ENCODE assay signal across 10 cellular contexts in the genomic region with DNA sequence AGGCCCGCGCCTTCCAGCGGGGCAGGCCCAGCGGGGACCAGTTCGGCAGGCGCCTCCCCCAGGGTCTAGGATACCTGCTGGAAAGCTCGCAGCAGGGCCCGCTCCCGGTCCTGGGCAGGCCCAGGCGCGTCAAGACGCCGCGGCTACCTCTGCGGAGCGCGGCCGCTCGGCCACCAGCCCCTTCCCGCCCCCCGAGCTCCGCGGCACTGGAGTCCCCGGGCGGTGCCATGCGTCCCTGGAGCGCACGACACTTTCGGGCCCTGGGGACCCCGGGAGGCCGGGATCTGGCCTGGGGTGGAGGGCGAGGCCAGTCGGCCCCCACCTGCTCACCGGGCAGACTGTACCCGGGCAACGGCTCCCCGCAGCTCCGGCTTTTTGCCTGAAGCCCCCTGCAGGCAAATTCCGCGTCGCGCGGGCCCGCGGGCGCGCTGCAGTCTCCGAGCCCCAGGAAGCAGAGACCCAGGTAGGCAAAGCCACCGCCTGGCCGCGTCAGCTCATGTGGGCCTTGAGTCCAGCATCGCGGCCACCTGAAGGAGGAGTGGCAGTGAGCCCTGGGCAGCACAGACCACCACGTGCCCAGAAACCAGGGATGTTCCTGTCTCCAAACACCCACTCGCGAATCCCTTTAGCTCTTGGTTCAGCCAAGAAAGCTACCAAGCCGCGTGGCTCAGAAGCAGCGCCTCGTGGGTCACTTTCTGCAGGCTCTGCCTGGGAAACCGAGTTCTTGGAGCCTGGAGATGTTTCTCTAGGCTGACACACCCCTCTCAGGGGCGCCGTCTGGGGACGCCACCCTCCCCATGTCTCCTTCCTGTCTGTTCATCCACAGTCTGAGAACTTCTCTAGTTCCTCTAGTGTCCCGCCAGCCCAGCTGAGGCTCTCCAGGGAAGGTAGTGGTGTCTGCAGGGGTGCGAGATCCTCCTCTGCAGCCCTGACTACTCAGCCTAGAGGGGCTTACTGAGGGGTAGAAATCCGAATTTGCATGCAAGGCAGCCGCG. TPM values are rescaled to one million over a fixed set of nuclear protein-coding genes. Genes with fewer than 3 reads are reported as not detected.
DNase-seq lines count a peak whose midpoint lies in the region; ATAC-seq, FAIRE-seq and TF ChIP-seq lines count a peak whose summit lies in the region.
"Had no signal": no experiment of that assay in that cellular context is flagged by ENCODE, and none has a peak within 500 bp of the region (broad histone marks: within the 10 kb centered on the region; RNA-seq: fewer than 3 reads in every experiment).

No MANE protein-coding gene starts in this region.

- BruUV-seq in K562 (replicated peaks; lab: Mats Ljungman, UMichigan): no TSS peak

- in situ Hi-C loops in K562 (cut with MboI): no loop called here

- no peak for TF ChIP-seq RAD21 in K562 (CRISPR knock-in tag; conservative IDR thresholded peaks at IDR 0.05 in 1 of 2, IDR thresholded peaks at IDR 0.05 in 1 of 2)

- peak; percentile 2 for DNase-seq in Daoy (ENCODE audit: low read depth)
- no peak for DNase-seq in K562 (ENCODE audit: extremely low read depth in 1 of 4, low spot score in 3 of 4)
- DNase-seq in mesendoderm: peak; percentile 21
- DNase-seq in NCI-H1694 treated with DMSO at 0.1 percent for 48 hours (lab: John Stamatoyannopoulos, UW): no peak
- no peak for DNase-seq in NCI-H774 (lab: John Stamatoyannopoulos, UW)
- no peak for DNase-seq in thyroid gland
- DNase-seq in sigmoid colon: no peak
- DNase-seq: NCI-H1417 had no signal

- FAIRE-seq in K562 (lab: Jason Lieb, UNC): no peak
- FAIRE-seq: H54 had no signal

- peak overlapping the region; percentile 3 for H3K18ac ChIP-seq in mesendoderm (ENCODE audit: low read length)

- no peak overlapping the region for H2BK15ac ChIP-seq in mesendoderm (replicated peaks; ENCODE audit: low read depth)

- no peaks in the 10 kb centered on the region for H4K20me1 ChIP-seq in K562 (replicated peaks; ENCODE audit: control insufficient read depth, insufficient read depth, low read length)

- TF ChIP-seq POLR2A in K562 (conservative IDR thresholded peaks at IDR 0.05): no peak
- TF ChIP-seq POLR2A in thyroid gland (IDR thresholded peaks at IDR 0.05): no peak
- TF ChIP-seq POLR2A in sigmoid colon (IDR thresholded peaks at IDR 0.05): no peak

- no peaks in the 10 kb centered on the region for H3K79me1 ChIP-seq in mesendoderm (ENCODE audit: low read length)

- H3K36me3 ChIP-seq in K562 (ENCODE audit: control insufficient read depth, insufficient read depth, low read length) (no peaks in the 10 kb centered on the region), mesendoderm (ENCODE audit: control insufficient read depth, insufficient read depth, low read length) (no peaks in the 10 kb centered on the region), thyroid gland (no peaks in the 10 kb centered on the region), sigmoid colon (no peaks in the 10 kb centered on the region)

- H2BK120ac ChIP-seq in mesendoderm (ENCODE audit: low read depth, low read length): no peak overlapping the region

- TF ChIP-seq EP300 in K562 (IDR thresholded peaks at IDR 0.05; ENCODE audit: low read length) (no peak), sigmoid colon (IDR thresholded peaks at IDR 0.05) (no peak)

- ATAC-seq in HG02885 (IDR thresholded peaks at IDR 0.05; ENCODE audit: poor library complexity, unreplicated experiment) (peak; percentile 56), K562 (no peak)

- no peak overlapping the region for H3K9ac ChIP-seq in K562 (ENCODE audit: insufficient read depth in 1 of 2, low read depth in 2 of 2, low read length in 2 of 2)
- H3K9ac ChIP-seq in mesendoderm (ENCODE audit: low read length): no peak overlapping the region

- no peaks in the 10 kb centered on the region for H3K9me1 ChIP-seq in K562 (ENCODE audit: control insufficient read depth, insufficient read depth, low read length)

- H3K27me3 ChIP-seq in K562 (ENCODE audit: control insufficient read depth in 2 of 2, insufficient read depth in 2 of 2, low read length in 2 of 2) (peaks cover 0 to 8% of the 10 kb centered on the region in 2 experiments; a peak in 2 of 5 replicates), mesendoderm (ENCODE audit: insufficient read depth, low read length, poor library complexity) (no peaks in the 10 kb centered on the region), thyroid gland (no peaks in the 10 kb centered on the region), sigmoid colon (peaks cover 0 to 20% (median 8%) of the 10 kb centered on the region in 3 donors)

- H3K27ac ChIP-seq in K562 (ENCODE audit: extremely low read depth, low read depth, low read length): no peak overlapping the region
- H3K27ac ChIP-seq in mesendoderm (ENCODE audit: low read depth, low read length): no peak overlapping the region
- no peak overlapping the region for H3K27ac ChIP-seq in thyroid gland
- H3K27ac ChIP-seq in sigmoid colon: no peak overlapping the region

- TF ChIP-seq CTCF in K562 (IDR thresholded peaks at IDR 0.05 in 2 of 3, conservative IDR thresholded peaks at IDR 0.05 in 1 of 3; ENCODE audit: insufficient read depth in 2 of 3, low read depth in 1 of 3, low read length in 3 of 3): no peak
- no peak for TF ChIP-seq CTCF in thyroid gland (IDR thresholded peaks at IDR 0.05)
- no peak for TF ChIP-seq CTCF in sigmoid colon (IDR thresholded peaks at IDR 0.05)

- 0 out of 2 replicates have a peak overlapping the region, but pooled peaks have one; percentile 32 for H2AFZ ChIP-seq in K562 (ENCODE audit: low read depth, low read length)

- H4K5ac ChIP-seq in mesendoderm (ENCODE audit: low read length): no peak overlapping the region

- POLR2A ChIA-PET in K562 (lab: Yijun Ruan, JAX): interaction anchor here (0.6 to 1.0 kb wide), 2 partner anchors 19 to 51 kb away, joined by 3 read pairs; no protein-coding TSS in a partner anchor

- no peak overlapping the region for H2AK5ac ChIP-seq in mesendoderm (ENCODE audit: low read length)

- H3K4me3 ChIP-seq in K562 (no peak overlapping the region), mesendoderm (ENCODE audit: low read length) (no peak overlapping the region), thyroid gland (replicated peaks in 1 of 3) (no peak overlapping the region), sigmoid colon (no peak overlapping the region)

- intact Hi-C loops in K562 (cut with micrococcal nuclease): no loop called here
- intact Hi-C loops in thyroid gland (cut with DNase I): no loop called here
- intact Hi-C loops in sigmoid colon (cut with DNase I): no loop called here

- H3K56ac ChIP-seq in mesendoderm (ENCODE audit: low read length): no peak overlapping the region

- 22% methylated on average over 53 of the region's 69 CpGs for WGBS in K562 (ENCODE audit: insufficient coverage, low coverage, missing lambda C conversion rate)
- no CpG with 5 or more reads among the region's 69 CpGs for WGBS in mesendoderm (ENCODE audit: extremely low coverage, insufficient coverage, low lambda C conversion rate)
- WGBS in thyroid gland, 2 donors: 23 to 34% methylated on average over 18 to 36 of the region's 69 CpGs
- WGBS in sigmoid colon, 2 donors: 21 to 49% methylated on average over 69 of the region's 69 CpGs

- H4K8ac ChIP-seq in mesendoderm (ENCODE audit: low read depth, low read length): no peak overlapping the region

- peaks cover 0 to 8% of the 10 kb centered on the region in 2 experiments; a peak in 1 of 5 replicates for H3K4me1 ChIP-seq in K562 (replicated peaks in 1 of 2; ENCODE audit: control insufficient read depth in 2 of 2, insufficient read depth in 2 of 2, low read length in 2 of 2)
- H3K4me1 ChIP-seq in mesendoderm (ENCODE audit: control insufficient read depth, low read depth, low read length): no peaks in the 10 kb centered on the region
- no peaks in the 10 kb centered on the region for H3K4me1 ChIP-seq in thyroid gland
- H3K4me1 ChIP-seq in sigmoid colon: no peaks in the 10 kb centered on the region

- H2BK5ac ChIP-seq in mesendoderm (ENCODE audit: low read length): no peak overlapping the region

- H3K9me3 ChIP-seq in K562 (replicated peaks; ENCODE audit: control insufficient read depth, insufficient read depth, low read depth, low read length): no peaks in the 10 kb centered on the region
- no peaks in the 10 kb centered on the region for H3K9me3 ChIP-seq in thyroid gland
- H3K9me3 ChIP-seq in sigmoid colon: peaks cover 0 to 7% (median 0%) of the 10 kb centered on the region in 4 donors

- H3K79me2 ChIP-seq in K562 (ENCODE audit: control insufficient read depth, insufficient read depth, low read length) (no peaks in the 10 kb centered on the region), mesendoderm (ENCODE audit: control insufficient read depth, insufficient read depth, low read length) (no peaks in the 10 kb centered on the region)

- H3K4me2 ChIP-seq in K562 (ENCODE audit: insufficient read depth, low read length): no peak overlapping the region
- H3K4me2 ChIP-seq in mesendoderm (ENCODE audit: low read length): peak overlapping the region; percentile 22

- no peak overlapping the region for H3K23ac ChIP-seq in mesendoderm (ENCODE audit: low read length)

- CTCF ChIA-PET in K562 (lab: Yijun Ruan, JAX; ENCODE audit: low intra/inter-chr PET ratio): no interaction called here

- H3K4ac ChIP-seq in mesendoderm (ENCODE audit: low read depth, low read length): no peak overlapping the region

TF ChIP-seq in K562, 482 proteins besides CTCF, POLR2A, EP300 and RAD21 (continues in another document):
- no peak for TF ChIP-seq ESRRB (CRISPR knock-in tag; IDR thresholded peaks at IDR 0.05; ENCODE audit: borderline replicate concordance)

RNA-seq across cellular contexts. Expression of gene APBB1IP, which starts 46.1 kb away (rescaled TPM):
- not detected in 2 replicates for total RNA-seq in Daoy (2014; rRNA removed; shearing (Covaris generic))
- total RNA-seq in K562 (2011; cell fraction: chromatin; rRNA removed; ENCODE audit: low replicate concordance): not detected in 2 replicates
- not detected in 2 replicates for total RNA-seq in K562 (2011; cell fraction: nucleolus; rRNA removed)
- total RNA-seq in K562 (2011; cell fraction: nucleoplasm; rRNA removed): not detected in 2 replicates
- total RNA-seq in K562 (2014; rRNA removed) (0.09 TPM in 1 of 2 replicates, not detected in the other), K562 (2014; rRNA removed; fragmentation: Illumina TruSeq; extraction: Trizol) (not detected in 2 replicates), K562 (2015; rRNA removed; fragmentation: Illumina TruSeq; extraction: Trizol) (0.04 TPM in 1 of 2 replicates, not detected in the other), K562 (2021) (0.11 and 0.22 TPM in 2 replicates), thyroid gland (1 to 10 TPM; 1.5 to 4.3 (median 2.2) TPM), sigmoid colon (1 to 10 TPM; 3.3 to 5.0 (median 3.8) TPM)
- polyA plus RNA-seq in K562 (2011; rRNA removed) (0.06 TPM in 1 of 2 replicates, not detected in the other), K562 (2014; fragmentation: Illumina TruSeq; extraction: Trizol) (0.06 TPM in 1 of 2 replicates, not detected in the other), K562 (2014; fragmentation: Nextera tagmentation; extraction: Ambion mirVana) (not detected), K562 (2014; rRNA removed) (0.03 TPM in 1 of 2 replicates, not detected in the other), sigmoid colon (10 to 100 TPM in 1 of 3 donors, 1 to 10 TPM in 2; 1.4 to 11.4 (median 3.0) TPM)
- not detected in 2 replicates for polyA plus RNA-seq in K562 (2011; cell fraction: cytosol; rRNA removed)
- not detected in 2 replicates for polyA plus RNA-seq in K562 (2011; cell fraction: nucleus; rRNA removed)
- 0.03 and 0.12 TPM in 2 replicates for polyA plus RNA-seq in K562 (2012)
- polyA minus RNA-seq in K562 (2011; rRNA and poly(A)+ RNA removed): not detected in 2 replicates
- not detected in 2 replicates for polyA minus RNA-seq in K562 (2011; cell fraction: cytosol; rRNA and poly(A)+ RNA removed)
- not detected in 2 replicates for polyA minus RNA-seq in K562 (2011; cell fraction: nucleus; rRNA and poly(A)+ RNA removed)
- 0.11 TPM for polyA plus RNA-seq in mesendoderm (2013, experiment 1 of 2)
- 0.06 TPM for polyA plus RNA-seq in mesendoderm (2013, experiment 2 of 2)

Comparison
In these comparisons a context has a peak if more than half of its experiments do, and no peak if none do; other contexts are left out.
1. DNase-seq: peak in Daoy (single experiment) and mesendoderm (single experiment); none in K562 (0 of 4), NCI-H1694 treated with DMSO at 0.1 percent for 48 hours (single experiment), NCI-H774 (single experiment), thyroid gland (0 of 2) and sigmoid colon (single experiment).